17 cellular contexts compared by ENCODE assay signal in the genomic region with DNA sequence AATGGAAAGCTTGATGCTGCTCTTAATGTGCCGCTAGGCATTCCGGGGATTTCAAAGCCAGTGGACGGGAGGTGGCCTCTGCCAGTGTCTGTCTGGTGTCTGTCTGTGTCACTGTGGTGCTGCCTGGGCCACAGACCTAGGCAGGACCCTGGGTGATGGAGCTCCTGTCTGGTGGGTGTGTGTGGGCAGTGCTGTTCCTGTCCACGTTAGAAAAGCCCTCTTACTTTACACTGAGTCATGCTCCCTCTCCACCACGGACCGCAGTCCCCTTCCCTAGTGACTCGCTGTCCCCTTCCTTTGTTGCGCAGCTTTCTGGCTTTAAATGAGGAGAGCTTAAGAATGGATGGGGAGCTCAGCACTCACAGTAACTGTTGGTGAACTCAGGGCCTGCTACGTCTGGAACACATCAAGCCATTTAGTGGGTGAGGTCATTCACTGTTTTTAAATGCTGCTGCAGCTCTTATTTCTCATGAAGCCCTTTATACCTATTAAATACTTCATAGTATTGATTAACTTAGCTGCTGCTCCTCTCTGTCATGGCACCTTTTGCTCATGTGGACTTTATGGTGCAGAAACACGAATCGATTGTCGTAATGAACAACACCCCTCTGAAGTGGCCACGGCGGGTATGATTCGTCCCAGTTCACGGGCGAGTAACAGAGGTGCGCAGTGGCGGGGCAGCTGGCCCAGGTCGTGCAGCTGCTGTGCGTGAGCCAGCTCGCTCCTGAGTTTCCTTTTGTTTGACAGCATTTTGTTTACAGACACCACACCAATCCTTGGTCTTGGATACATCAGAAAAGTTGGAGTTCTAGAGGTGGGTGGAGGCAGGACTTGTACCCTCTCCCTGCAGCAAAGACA.
A peak's percentile ranks its signal among the peaks of the same experiment; 100 is the strongest.
DNase-seq lines count a peak whose midpoint lies in the region; ATAC-seq, FAIRE-seq and TF ChIP-seq lines count a peak whose summit lies in the region.
"Had no signal": no experiment of that assay in that cellular context is flagged by ENCODE, and none has a peak within 500 bp of the region (broad histone marks: within the 10 kb centered on the region; RNA-seq: fewer than 3 reads in every experiment).

No MANE protein-coding gene starts in this region.

- no peak overlapping the region for H3K27ac Mint-ChIP-seq in activated T-cell treated with anti-CD3 and anti-CD28 coated beads, Interleukin-2, amount 50 U/mL, for 72 hours
- H3K27ac Mint-ChIP-seq in astrocyte (ENCODE audit: unreplicated experiment) = peak overlapping the region; percentile 51

- no peak for TF ChIP-seq EP300 in upper lobe of left lung (IDR thresholded peaks at IDR 0.05)

- H3K4me3 Mint-ChIP-seq in activated T-cell treated with anti-CD3 and anti-CD28 coated beads, Interleukin-2, amount 50 U/mL, for 72 hours = peak overlapping the region in 1 of 2 donors; percentile 10
- no peak overlapping the region for H3K4me3 Mint-ChIP-seq in activated T-cell treated with anti-CD3 and anti-CD28 coated beads, Interleukin-2, amount 50 U/mL, for 4 hours
- no peak overlapping the region for H3K4me3 Mint-ChIP-seq in astrocyte (ENCODE audit: unreplicated experiment)

- no peak overlapping the region for H3K27ac ChIP-seq in astrocyte (ENCODE audit: low read depth, low read length)
- no peak overlapping the region for H3K27ac ChIP-seq in neuronal stem cell (replicated peaks; ENCODE audit: low read length)
- H3K27ac ChIP-seq in upper lobe of left lung = no peak overlapping the region
- H3K27ac ChIP-seq: epithelial cell of prostate, spleen had no signal

- H3K36me3 ChIP-seq in astrocyte (ENCODE audit: insufficient read depth, low read length) (no peaks in the 10 kb centered on the region), neuronal stem cell (replicated peaks in 1 of 2; ENCODE audit: control insufficient read depth in 2 of 2, insufficient read depth in 2 of 2, low read length in 2 of 2) (no peaks in the 10 kb centered on the region), upper lobe of left lung (no peaks in the 10 kb centered on the region)
- H3K36me3 ChIP-seq: spleen had no signal

- H3K79me2 ChIP-seq in astrocyte (ENCODE audit: insufficient read depth, low read length) = no peaks in the 10 kb centered on the region

- no peaks in the 10 kb centered on the region for H4K20me1 ChIP-seq in astrocyte (ENCODE audit: insufficient read depth, low read length)

- H3K27me3 Mint-ChIP-seq in activated T-cell treated with anti-CD3 and anti-CD28 coated beads, Interleukin-2, amount 50 U/mL, for 72 hours (ENCODE audit: low read depth) = no peaks in the 10 kb centered on the region
- no peaks in the 10 kb centered on the region for H3K27me3 Mint-ChIP-seq in activated T-cell treated with anti-CD3 and anti-CD28 coated beads, Interleukin-2, amount 50 U/mL, for 4 hours (ENCODE audit: low read depth)
- no peaks in the 10 kb centered on the region for H3K27me3 Mint-ChIP-seq in astrocyte (ENCODE audit: low read depth, unreplicated experiment)

- H2BK15ac ChIP-seq in neuronal stem cell (ENCODE audit: low read length) = no peak overlapping the region

- no peaks in the 10 kb centered on the region for H3K4me1 ChIP-seq in astrocyte (ENCODE audit: insufficient read depth, low read length)
- H3K4me1 ChIP-seq in neuronal stem cell (ENCODE audit: control insufficient read depth in 2 of 2, insufficient read depth in 1 of 2, low read depth in 1 of 2, low read length in 2 of 2) = no peaks in the 10 kb centered on the region
- H3K4me1 ChIP-seq in upper lobe of left lung = no peaks in the 10 kb centered on the region

- no peak for TF ChIP-seq CTCF in astrocyte (IDR thresholded peaks at IDR 0.05; ENCODE audit: insufficient read depth, low read depth, low read length)
- TF ChIP-seq CTCF in upper lobe of left lung (IDR thresholded peaks at IDR 0.05) = no peak

- H3K18ac ChIP-seq in neuronal stem cell (ENCODE audit: low read length) = no peak overlapping the region

- no peaks in the 10 kb centered on the region for H3K79me1 ChIP-seq in neuronal stem cell (ENCODE audit: low read depth, low read length)

- no peak overlapping the region for H4K8ac ChIP-seq in neuronal stem cell (ENCODE audit: low read depth, low read length)

- no peak overlapping the region for H2AK5ac ChIP-seq in neuronal stem cell (ENCODE audit: low read depth, low read length)

- peaks cover 10 to 24% of the 10 kb centered on the region in 2 donors for H3K36me3 Mint-ChIP-seq in activated T-cell treated with anti-CD3 and anti-CD28 coated beads, Interleukin-2, amount 50 U/mL, for 72 hours (ENCODE audit: insufficient read depth in 2 of 2)
- H3K36me3 Mint-ChIP-seq in activated T-cell treated with anti-CD3 and anti-CD28 coated beads, Interleukin-2, amount 50 U/mL, for 4 hours (ENCODE audit: insufficient read depth) = peaks cover 2% of the 10 kb centered on the region
- peaks cover 29% of the 10 kb centered on the region for H3K36me3 Mint-ChIP-seq in astrocyte (ENCODE audit: low read depth, unreplicated experiment)

- no peak for FAIRE-seq in astrocyte (lab: Jason Lieb, UNC)
- FAIRE-seq: colon had no signal

- H3K4me2 ChIP-seq in astrocyte (ENCODE audit: low read length) = no peak overlapping the region
- H3K4me2 ChIP-seq in neuronal stem cell (ENCODE audit: insufficient read depth, low read length, poor library complexity, severe bottlenecking) = no peak overlapping the region

- H3K4ac ChIP-seq in neuronal stem cell (ENCODE audit: low read length) = no peak overlapping the region

- H4K91ac ChIP-seq in neuronal stem cell (ENCODE audit: low read depth, low read length, poor library complexity) = no peak overlapping the region

- H3K4me3 ChIP-seq in astrocyte (ENCODE audit: insufficient read depth, low read depth, low read length) (no peak overlapping the region), neuronal stem cell (ENCODE audit: low read length in 2 of 2) (no peak overlapping the region), upper lobe of left lung (no peak overlapping the region)
- H3K4me3 ChIP-seq: spleen had no signal

- peak overlapping the region; percentile 34 for H3K23ac ChIP-seq in neuronal stem cell (ENCODE audit: low read depth, low read length, poor library complexity)

- H2BK12ac ChIP-seq in neuronal stem cell (ENCODE audit: low read length) = no peak overlapping the region

- peaks cover 14 to 16% of the 10 kb centered on the region in 2 donors for H3K9me3 Mint-ChIP-seq in activated T-cell treated with anti-CD3 and anti-CD28 coated beads, Interleukin-2, amount 50 U/mL, for 72 hours
- H3K9me3 Mint-ChIP-seq in activated T-cell treated with anti-CD3 and anti-CD28 coated beads, Interleukin-2, amount 50 U/mL, for 4 hours = peaks cover 23% of the 10 kb centered on the region
- peaks cover 18% of the 10 kb centered on the region for H3K9me3 Mint-ChIP-seq in astrocyte (ENCODE audit: unreplicated experiment)

- peaks cover 11% of the 10 kb centered on the region for H3K9me3 ChIP-seq in astrocyte (ENCODE audit: insufficient read depth, low read depth, low read length)
- peaks cover 6 to 10% of the 10 kb centered on the region in 2 donors for H3K9me3 ChIP-seq in neuronal stem cell (replicated peaks in 1 of 2; ENCODE audit: control insufficient read depth in 2 of 2, insufficient read depth in 1 of 2, low read depth in 1 of 2, low read length in 2 of 2)
- H3K9me3 ChIP-seq in upper lobe of left lung = peaks cover 3 to 18% (median 10%) of the 10 kb centered on the region in 4 donors

- H3K14ac ChIP-seq in neuronal stem cell (ENCODE audit: low read length) = no peak overlapping the region

- no peak for TF ChIP-seq POLR2A in upper lobe of left lung (IDR thresholded peaks at IDR 0.05)

- ATAC-seq in activated T-cell treated with anti-CD3 and anti-CD28 coated beads, Interleukin-2, amount 50 U/mL, for 72 hours (replicated peaks in 1 of 2) = peak; percentile 87 to 88
- no peak for ATAC-seq in activated T-cell treated with anti-CD3 and anti-CD28 coated beads, Interleukin-2, amount 50 U/mL, for 4 hours
- ATAC-seq in upper lobe of left lung (ENCODE audit: low FRiP score in 2 of 2) = peak; percentile 23 to 64

- peak; percentile 15 to 39 for DNase-seq in activated T-cell treated with anti-CD3 and anti-CD28 coated beads, Interleukin-2, amount 50 U/mL, for 72 hours
- no peak for DNase-seq in activated T-cell treated with anti-CD3 and anti-CD28 coated beads, Interleukin-2, amount 50 U/mL, for 4 hours
- DNase-seq in astrocyte (ENCODE audit: low read depth) (no peak), neuronal stem cell (ENCODE audit: low spot score) (no peak), upper lobe of left lung (peak in 1 of 2 donors; percentile 54), NCI-H1092 (lab: John Stamatoyannopoulos, UW) (no peak), RKO (ENCODE audit: low spot score) (no peak), T-helper 1 cell (no peak)
- DNase-seq: amniotic stem cell, DMS153, mesendoderm, NCI-H1694 treated with DMSO at 0.1 percent for 48 hours, NCI-H526 treated with DMSO at 0.1 percent for 48 hours, occipital lobe, spleen had no signal

- H2AFZ ChIP-seq in astrocyte (ENCODE audit: low read depth, low read length) = no peak overlapping the region
- no peak overlapping the region for H2AFZ ChIP-seq in neuronal stem cell (ENCODE audit: low read length)

- H2BK5ac ChIP-seq in neuronal stem cell (ENCODE audit: low read length) = no peak overlapping the region

- H3K4me1 Mint-ChIP-seq in activated T-cell treated with anti-CD3 and anti-CD28 coated beads, Interleukin-2, amount 50 U/mL, for 72 hours (ENCODE audit: low read depth) = peaks cover 33% of the 10 kb centered on the region
- H3K4me1 Mint-ChIP-seq in activated T-cell treated with anti-CD3 and anti-CD28 coated beads, Interleukin-2, amount 50 U/mL, for 4 hours (ENCODE audit: low read depth) = peaks cover 8% of the 10 kb centered on the region
- peaks cover 13% of the 10 kb centered on the region for H3K4me1 Mint-ChIP-seq in astrocyte (ENCODE audit: low read depth, unreplicated experiment)

- no CpG with 5 or more reads among the region's 22 CpGs for WGBS in neuronal stem cell (ENCODE audit: extremely low coverage in 2 of 2, insufficient read length in 2 of 2, insufficient replicate concordance in 1 of 2), 2 donors
- WGBS in upper lobe of left lung, 2 donors = 83 to 84% methylated on average over 22 of the region's 22 CpGs

- H3K9ac ChIP-seq in astrocyte (ENCODE audit: low read length) (no peak overlapping the region), neuronal stem cell (ENCODE audit: low read depth, low read length, poor library complexity) (no peak overlapping the region)

- no peak overlapping the region for H2BK120ac ChIP-seq in neuronal stem cell (ENCODE audit: low read depth, low read length)

- H3K27me3 ChIP-seq in astrocyte (ENCODE audit: insufficient read depth, low read length) (no peaks in the 10 kb centered on the region), neuronal stem cell (ENCODE audit: control insufficient read depth in 3 of 3, insufficient read depth in 3 of 3, low read depth in 1 of 3, low read length in 3 of 3) (no peaks in the 10 kb centered on the region), upper lobe of left lung (no peaks in the 10 kb centered on the region)
- H3K27me3 ChIP-seq: spleen had no signal

Comparison
In these comparisons a context has a peak if more than half of its experiments do, and no peak if none do; other contexts are left out.
1. ATAC-seq: peak in activated T-cell treated with anti-CD3 and anti-CD28 coated beads, Interleukin-2, amount 50 U/mL, for 72 hours (2 of 2) and upper lobe of left lung (2 of 2); none in activated T-cell treated with anti-CD3 and anti-CD28 coated beads, Interleukin-2, amount 50 U/mL, for 4 hours (0 of 2).
2. DNase-seq: peak in activated T-cell treated with anti-CD3 and anti-CD28 coated beads, Interleukin-2, amount 50 U/mL, for 72 hours (2 of 2); none in activated T-cell treated with anti-CD3 and anti-CD28 coated beads, Interleukin-2, amount 50 U/mL, for 4 hours (single experiment), astrocyte (single experiment), neuronal stem cell (single experiment), NCI-H1092 (single experiment), RKO (single experiment) and T-helper 1 cell (0 of 5).